1 cellular context compared by ENCODE assay signal in genomic region chr11:1880746-1881441, GRCh38.
TF ChIP-seq lines count a peak whose summit lies in the region.

No MANE protein-coding gene starts in this region.

TF ChIP-seq in GM12878, 131 proteins besides CTCF, POLR2A, EP300 and RAD21:
- no peak for TF ChIP-seq SREBF2 (IDR thresholded peaks at IDR 0.05; ENCODE audit: low read length)
- no peak for TF ChIP-seq RELB (IDR thresholded peaks at IDR 0.05; ENCODE audit: low read depth)
- no peak for TF ChIP-seq BCL11A (IDR thresholded peaks at IDR 0.05; ENCODE audit: low read depth, low read length)
- TF ChIP-seq ATF3 (IDR thresholded peaks at IDR 0.05; ENCODE audit: borderline replicate concordance, extremely low read depth, low read depth, low read length), result no peak
- no peak for TF ChIP-seq CBFB (IDR thresholded peaks at IDR 0.05; ENCODE audit: low read depth)
- no peak for TF ChIP-seq ASH2L (IDR thresholded peaks at IDR 0.05; ENCODE audit: borderline replicate concordance, low read depth)
- no peak for TF ChIP-seq NRF1 (conservative IDR thresholded peaks at IDR 0.05; ENCODE audit: low read depth, low read length)
- no peak for TF ChIP-seq SRF (IDR thresholded peaks at IDR 0.05; ENCODE audit: low read depth in 2 of 2, low read length in 2 of 2)
- TF ChIP-seq TAF1 (IDR thresholded peaks at IDR 0.05; ENCODE audit: borderline replicate concordance, low read depth, low read length), result no peak
- no peak for TF ChIP-seq SP1 (IDR thresholded peaks at IDR 0.05; ENCODE audit: low read depth, low read length)
- TF ChIP-seq PAX8 (IDR thresholded peaks at IDR 0.05), result no peak
- no peak for TF ChIP-seq E2F8 (IDR thresholded peaks at IDR 0.05; ENCODE audit: low read depth, partially characterized antibody)
- no peak for TF ChIP-seq IKZF1 (conservative IDR thresholded peaks at IDR 0.05)
- no peak for TF ChIP-seq REST (IDR thresholded peaks at IDR 0.05; ENCODE audit: low read depth, low read length)
- TF ChIP-seq STAT1 (conservative IDR thresholded peaks at IDR 0.05), result no peak
- TF ChIP-seq YBX1 (IDR thresholded peaks at IDR 0.05), result no peak
- TF ChIP-seq ELK1 (IDR thresholded peaks at IDR 0.05; ENCODE audit: low read depth, low read length), result no peak
- no peak for TF ChIP-seq TBL1XR1 (IDR thresholded peaks at IDR 0.05; ENCODE audit: low read depth, low read length)
